Comparison of ENCODE assay signal across 13 cellular contexts in genomic region chr22:22746963-22747933, GRCh38.
DNase-seq lines count a peak whose midpoint lies in the region; ATAC-seq and TF ChIP-seq lines count a peak whose summit lies in the region.
"Had no signal": no experiment of that assay in that cellular context is flagged by ENCODE, and none has a peak within 500 bp of the region (broad histone marks: within the 10 kb centered on the region; RNA-seq: fewer than 3 reads in every experiment).

No MANE protein-coding gene starts in this region.

- peaks cover 64% of the 10 kb centered on the region for H3K4me1 Mint-ChIP-seq in central memory CD8-positive, alpha-beta T cell
- H3K4me1 Mint-ChIP-seq: mesothelial cell of epicardium had no signal

- peak overlapping the region; percentile 85 for H3K27ac ChIP-seq in BLaER1
- H3K27ac ChIP-seq in colonic mucosa = no peak overlapping the region
- H3K27ac ChIP-seq: PC-9 had no signal

- H3K9ac ChIP-seq in BLaER1 (peak overlapping the region; percentile 71), colonic mucosa (ENCODE audit: low read depth in 2 of 2, low read length in 2 of 2) (no peak overlapping the region)

- peak overlapping the region; percentile 95 for H3K4me2 ChIP-seq in BLaER1
- H3K4me2 ChIP-seq: PC-9 had no signal

- no peaks in the 10 kb centered on the region for H3K9me3 Mint-ChIP-seq in central memory CD8-positive, alpha-beta T cell
- H3K9me3 Mint-ChIP-seq: CD4-positive, alpha-beta memory T cell; mesothelial cell of epicardium had no signal

- peak overlapping the region; percentile 46 for H3K4me3 Mint-ChIP-seq in central memory CD8-positive, alpha-beta T cell
- H3K4me3 Mint-ChIP-seq: CD4-positive, alpha-beta memory T cell; mesothelial cell of epicardium had no signal

- H3K27ac Mint-ChIP-seq in central memory CD8-positive, alpha-beta T cell (ENCODE audit: low read depth) = peak overlapping the region; percentile 87
- H3K27ac Mint-ChIP-seq: mesothelial cell of epicardium had no signal

- no peaks in the 10 kb centered on the region for H3K36me3 ChIP-seq in BLaER1
- H3K36me3 ChIP-seq in colonic mucosa = no peaks in the 10 kb centered on the region

- H3K4me1 ChIP-seq in BLaER1 (peaks cover 51% of the 10 kb centered on the region), colonic mucosa (no peaks in the 10 kb centered on the region)

- ATAC-seq in GM18867 (IDR thresholded peaks at IDR 0.05; ENCODE audit: unreplicated experiment) (peak; percentile 64), HG02852 (IDR thresholded peaks at IDR 0.05; ENCODE audit: unreplicated experiment) (peak; percentile 56), HG03196 (IDR thresholded peaks at IDR 0.05; ENCODE audit: unreplicated experiment) (no peak), GM21717 (IDR thresholded peaks at IDR 0.05; ENCODE audit: unreplicated experiment) (no peak)
- peak; percentile 52 for ATAC-seq in central memory CD8-positive, alpha-beta T cell (replicated peaks; ENCODE audit: extremely low read depth, poor library complexity, severe bottlenecking)

- no peaks in the 10 kb centered on the region for H3K9me3 ChIP-seq in BLaER1
- H3K9me3 ChIP-seq in colonic mucosa = no peaks in the 10 kb centered on the region

- H3K4me3 ChIP-seq in BLaER1 = no peak overlapping the region; the same call in 1 of the 2 replicates
- H3K4me3 ChIP-seq in colonic mucosa = no peak overlapping the region
- H3K4me3 ChIP-seq: PC-9 had no signal

- intact Hi-C loops in colonic mucosa (cut with DNase I) = loop anchor here (10.0 kb wide), 1 partner anchor 282 kb away; no protein-coding TSS in a partner anchor

- H4K20me1 ChIP-seq in BLaER1 = no peaks in the 10 kb centered on the region

- no peaks in the 10 kb centered on the region for H3K27me3 Mint-ChIP-seq in central memory CD8-positive, alpha-beta T cell

- no peaks in the 10 kb centered on the region for H3K27me3 ChIP-seq in BLaER1
- no peaks in the 10 kb centered on the region for H3K27me3 ChIP-seq in colonic mucosa

- H3K36me3 Mint-ChIP-seq in central memory CD8-positive, alpha-beta T cell (ENCODE audit: insufficient read depth) = peaks cover 3% of the 10 kb centered on the region
- H3K36me3 Mint-ChIP-seq: CD4-positive, alpha-beta memory T cell; mesothelial cell of epicardium had no signal

- no peak for DNase-seq in central memory CD8-positive, alpha-beta T cell (ENCODE audit: low spot score in 2 of 2)
- DNase-seq in colonic mucosa (no peak), DMS79 (lab: John Stamatoyannopoulos, UW) (no peak)
- DNase-seq: central memory CD4-positive, alpha-beta T cell; occipital lobe had no signal

- no peak for TF ChIP-seq CTCF in colonic mucosa (IDR thresholded peaks at IDR 0.05)

Comparison
In these comparisons a context has a peak if more than half of its experiments do, and no peak if none do; other contexts are left out.
1. ATAC-seq: peak in GM18867 (single experiment), HG02852 (single experiment) and central memory CD8-positive, alpha-beta T cell (single experiment); none in HG03196 (single experiment) and GM21717 (single experiment).